Comparison of ENCODE assay signal across 22 cellular contexts in the genomic region with DNA sequence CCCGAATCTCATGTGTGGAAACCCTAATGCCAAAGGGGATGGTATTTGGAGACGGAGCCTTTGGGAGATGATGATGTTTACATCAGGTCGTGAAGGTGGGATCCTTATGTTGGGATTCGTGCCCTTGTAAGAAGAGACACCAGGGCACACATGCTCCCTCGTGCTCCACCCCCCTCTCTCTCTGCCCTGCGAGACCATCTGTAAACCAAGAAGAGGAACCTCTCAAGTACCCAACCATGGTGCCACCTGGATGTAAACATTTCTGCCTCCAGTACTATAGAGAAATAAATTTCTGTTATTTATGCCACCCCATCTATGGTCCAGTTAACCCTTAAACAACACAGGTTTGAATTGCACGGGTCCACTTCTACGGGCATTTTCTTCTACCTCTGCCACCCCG.
DNase-seq lines count a peak whose midpoint lies in the region; ATAC-seq and TF ChIP-seq lines count a peak whose summit lies in the region.
"Had no signal": no experiment of that assay in that cellular context is flagged by ENCODE, and none has a peak within 500 bp of the region (broad histone marks: within the 10 kb centered on the region; RNA-seq: fewer than 3 reads in every experiment).

No MANE protein-coding gene starts in this region.

- no peaks in the 10 kb centered on the region for H3K36me3 ChIP-seq in PC-9 (ENCODE audit: low read depth)
- no peaks in the 10 kb centered on the region for H3K36me3 ChIP-seq in left ventricle myocardium inferior
- H3K36me3 ChIP-seq in thyroid gland: no peaks in the 10 kb centered on the region
- H3K36me3 ChIP-seq: esophagus muscularis mucosa had no signal

- no peaks in the 10 kb centered on the region for H3K27me3 ChIP-seq in PC-9 (ENCODE audit: insufficient read depth, low read depth)
- no peaks in the 10 kb centered on the region for H3K27me3 ChIP-seq in left ventricle myocardium inferior (ENCODE audit: low read depth)
- no peaks in the 10 kb centered on the region for H3K27me3 ChIP-seq in thyroid gland
- H3K27me3 ChIP-seq: esophagus muscularis mucosa had no signal

- TF ChIP-seq POLR2A in thyroid gland (IDR thresholded peaks at IDR 0.05): no peak
- no peak for TF ChIP-seq POLR2A in GM18505 (IDR thresholded peaks at IDR 0.05; ENCODE audit: borderline replicate concordance, extremely low read depth, insufficient read depth, insufficient read length)

- H3K9me3 ChIP-seq in PC-9 (ENCODE audit: insufficient read depth, low read depth) (no peaks in the 10 kb centered on the region), left ventricle myocardium inferior (replicated peaks) (no peaks in the 10 kb centered on the region), thyroid gland (no peaks in the 10 kb centered on the region)
- H3K9me3 ChIP-seq: esophagus muscularis mucosa, SK-N-SH had no signal

- CTCF ChIA-PET in PC-9 (lab: Charles Lee): no interaction called here

- H3K27ac ChIP-seq in PC-9 (no peak overlapping the region), left ventricle myocardium inferior (replicated peaks) (peak overlapping the region; percentile 88), thyroid gland (peak overlapping the region in 2 of 3 donors; percentile 40 to 49)
- H3K27ac ChIP-seq: esophagus muscularis mucosa, KMS-11 had no signal

- peaks cover 0 to 9% of the 10 kb centered on the region in 2 donors for H3K36me3 Mint-ChIP-seq in naive B cell

- ATAC-seq in naive B cell (ENCODE audit: low read depth in 2 of 2) (peak; percentile 38 to 69), GM18868 (IDR thresholded peaks at IDR 0.05; ENCODE audit: unreplicated experiment) (no peak), GM18505 (IDR thresholded peaks at IDR 0.05; ENCODE audit: unreplicated experiment) (no peak)
- ATAC-seq: activated naive CD8-positive, alpha-beta T cell treated with anti-CD3 and anti-CD28 coated beads, Interleukin-2, amount 50 U/mL, for 24 hours; effector memory CD8-positive, alpha-beta T cell had no signal

- H3K9me3 Mint-ChIP-seq in naive B cell: peaks cover 0 to 9% (median 6%) of the 10 kb centered on the region in 7 donors

- H4K20me1 ChIP-seq in PC-9 (ENCODE audit: insufficient read depth): no peaks in the 10 kb centered on the region

- WGBS in thyroid gland, 2 donors: 75 to 86% methylated on average over 9 of the region's 9 CpGs

- intact Hi-C loops in PC-9 (cut with micrococcal nuclease; ENCODE audit: unreplicated experiment) (no loop called here), left ventricle myocardium inferior (cut with micrococcal nuclease) (no loop called here), thyroid gland (cut with DNase I) (loop anchor here (10.0 kb wide), 4 partner anchors 183 to 1337 kb away; a partner anchor contains a TSS)

- H3K4me3 ChIP-seq in PC-9: no peak overlapping the region
- H3K4me3 ChIP-seq in left ventricle myocardium inferior: peak overlapping the region; percentile 50
- no peak overlapping the region for H3K4me3 ChIP-seq in thyroid gland (replicated peaks in 1 of 3)
- H3K4me3 ChIP-seq: esophagus muscularis mucosa had no signal

- H3K4me3 Mint-ChIP-seq in naive B cell: peak overlapping the region; percentile 25 to 89 (median 58)
- H3K4me3 Mint-ChIP-seq: activated CD4-positive, alpha-beta memory T cell treated with anti-CD3 and anti-CD28 coated beads, Interleukin-2, amount 10 ng/mL, durations not matched to agents 7 days and 5 days; activated naive CD8-positive, alpha-beta T cell treated with anti-CD3 and anti-CD28 coated beads, Interleukin-2, amount 50 U/mL, for 24 hours; effector memory CD8-positive, alpha-beta T cell had no signal

- H3K4me1 Mint-ChIP-seq in naive B cell: peaks cover 33 to 65% (median 61%) of the 10 kb centered on the region in 3 donors
- H3K4me1 Mint-ChIP-seq: activated CD4-positive, alpha-beta memory T cell treated with anti-CD3 and anti-CD28 coated beads, Interleukin-2, amount 10 ng/mL, durations not matched to agents 7 days and 5 days had no signal

- H3K9me2 ChIP-seq in PC-9 (ENCODE audit: insufficient read depth): no peaks in the 10 kb centered on the region
- H3K9me2 ChIP-seq: SK-N-SH had no signal

- DNase-seq in PC-9: no peak
- DNase-seq in left ventricle myocardium inferior: no peak
- DNase-seq in naive B cell: no peak
- DNase-seq in thyroid gland: no peak
- no peak for DNase-seq in NCI-H2081 (lab: John Stamatoyannopoulos, UW)
- DNase-seq: activated CD4-positive, alpha-beta memory T cell treated with anti-CD3 and anti-CD28 coated beads, Interleukin-2, amount 10 ng/mL, durations not matched to agents 7 days and 5 days; activated gamma-delta T cell; activated naive CD8-positive, alpha-beta T cell treated with anti-CD3 and anti-CD28 coated beads, Interleukin-2, amount 50 U/mL, for 24 hours; DMS53; effector memory CD8-positive, alpha-beta T cell; NCI-H1436 treated with DMSO at 0.1 percent for 48 hours; NCI-H510A treated with DMSO at 0.1 percent for 48 hours; NK-92 treated with Interleukin-12 subunit alpha and Interleukin-12 subunit beta, amount 100 ng/mL, for 24 hours; nucleus accumbens; stimulated activated CD4-positive, alpha-beta T cell treated with anti-CD3 and anti-CD28 coated beads, Interleukin-15, amount 100 ng/mL, for 24 hours; stimulated activated CD8-positive, alpha-beta memory T cell treated with anti-CD3 and anti-CD28 coated beads, Interleukin-4, amount 100 ng/mL, for 48 hours; substantia nigra had no signal

- no TSS peak for BruUV-seq in PC-9 (replicated peaks; lab: Mats Ljungman, UMichigan)

- 0 out of 2 replicates have a peak overlapping the region, but pooled peaks have one; percentile 13 for H3K4me2 ChIP-seq in PC-9
- H3K4me2 ChIP-seq: KMS-11, SK-N-SH had no signal

- no peak for TF ChIP-seq CTCF in PC-9 (conservative IDR thresholded peaks at IDR 0.05)
- no peak for TF ChIP-seq CTCF in left ventricle myocardium inferior (IDR thresholded peaks at IDR 0.05; ENCODE audit: borderline replicate concordance)
- TF ChIP-seq CTCF in thyroid gland (IDR thresholded peaks at IDR 0.05): no peak

- H3K27me3 Mint-ChIP-seq in naive B cell: no peaks in the 10 kb centered on the region
- H3K27me3 Mint-ChIP-seq: activated CD4-positive, alpha-beta memory T cell treated with anti-CD3 and anti-CD28 coated beads, Interleukin-2, amount 10 ng/mL, durations not matched to agents 7 days and 5 days; activated naive CD8-positive, alpha-beta T cell treated with anti-CD3 and anti-CD28 coated beads, Interleukin-2, amount 50 U/mL, for 24 hours; effector memory CD8-positive, alpha-beta T cell had no signal

- POLR2A ChIA-PET in PC-9 (lab: Charles Lee; ENCODE audit: unreplicated experiment): no interaction called here

- H3F3A ChIP-seq in PC-9 (ENCODE audit: insufficient read depth, low read depth): no peaks in the 10 kb centered on the region

- H2AFZ ChIP-seq in PC-9: no peak overlapping the region

- no peaks in the 10 kb centered on the region for H3K79me2 ChIP-seq in PC-9 (ENCODE audit: low read depth)

- peak overlapping the region in 5 of 6 donors; percentile 69 to 80 (median 79) for H3K27ac Mint-ChIP-seq in naive B cell
- H3K27ac Mint-ChIP-seq: activated CD4-positive, alpha-beta memory T cell treated with anti-CD3 and anti-CD28 coated beads, Interleukin-2, amount 10 ng/mL, durations not matched to agents 7 days and 5 days; activated naive CD8-positive, alpha-beta T cell treated with anti-CD3 and anti-CD28 coated beads, Interleukin-2, amount 50 U/mL, for 24 hours had no signal

- H3K4me1 ChIP-seq in PC-9 (replicated peaks; ENCODE audit: insufficient read depth) (no peaks in the 10 kb centered on the region), left ventricle myocardium inferior (no peaks in the 10 kb centered on the region), thyroid gland (peaks cover 7 to 13% of the 10 kb centered on the region in 2 donors)

Comparison
In these comparisons a context has a peak if more than half of its experiments do, and no peak if none do; other contexts are left out.
1. ATAC-seq: peak in naive B cell (2 of 2); none in GM18868 (single experiment) and GM18505 (single experiment).